ENCODE assay signal across 19 cellular contexts in the genomic region with DNA sequence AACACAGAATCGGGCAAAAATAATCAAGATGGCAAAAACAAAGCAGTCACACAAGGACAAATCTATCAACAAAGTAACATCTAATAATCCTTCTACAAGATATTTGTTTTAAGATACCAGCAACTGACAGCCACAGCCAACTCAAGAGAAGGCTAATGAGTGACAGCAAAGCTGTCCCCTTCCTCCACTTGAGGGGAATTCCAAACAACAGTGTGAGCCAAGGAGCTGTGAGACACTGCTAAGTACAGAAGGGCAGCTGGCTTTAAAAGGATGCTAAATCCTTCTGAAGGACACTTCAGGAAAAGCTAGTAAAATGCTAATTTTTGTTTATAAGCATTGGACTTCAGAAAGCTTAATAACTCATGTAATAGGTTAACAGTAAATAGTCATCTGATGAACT.
"Had no signal": no experiment of that assay in that cellular context is flagged by ENCODE, and none has a peak within 500 bp of the region (broad histone marks: within the 10 kb centered on the region; RNA-seq: fewer than 3 reads in every experiment).

No MANE protein-coding gene starts in this region.

- DNase-seq: activated CD4-positive, alpha-beta memory T cell treated with anti-CD3 and anti-CD28 coated beads, Interleukin-2, amount 10 ng/mL, durations not matched to agents 7 days and 5 days; activated CD4-positive, alpha-beta T cell treated with anti-CD3 and anti-CD28 coated beads, Interleukin-2, amount 10 ng/mL, durations not matched to agents 24 days and 14 days; activated effector memory CD4-positive, alpha-beta T cell treated with anti-CD3 and anti-CD28 coated beads, Interleukin-2, amount 50 U/mL, for 16 hours; activated naive CD4-positive, alpha-beta T cell treated with anti-CD3 and anti-CD28 coated beads, Interleukin-2, amount 50 U/mL, for 16 hours; activated naive CD8-positive, alpha-beta T cell treated with anti-CD3 and anti-CD28 coated beads, Interleukin-2, amount 50 U/mL, for 24 hours; heart left ventricle; immature natural killer cell; left ventricle myocardium inferior; midbrain; nucleus accumbens; right lobe of liver; small intestine; stimulated activated CD4-positive, alpha-beta T cell treated with anti-CD3 and anti-CD28 coated beads, Interleukin-15, amount 100 ng/mL, for 24 hours; stomach had no signal

- H3K27me3 ChIP-seq: right lobe of liver, vagina had no signal

- ATAC-seq: activated CD4-positive, CD25-positive, alpha-beta regulatory T cell treated with anti-CD3 and anti-CD28 coated beads, Interleukin-2, amount 50 U/mL, for 24 hours; activated naive CD8-positive, alpha-beta T cell treated with anti-CD3 and anti-CD28 coated beads, Interleukin-2, amount 50 U/mL, for 24 hours; heart left ventricle; right lobe of liver; stimulated activated memory B cell treated with anti-CD40 and anti-IgM and Interleukin-4, amounts not matched to agents 10 μg/mL and 1 μg/mL and 100 μg/mL, for 72 hours had no signal

- H3K27ac ChIP-seq: heart left ventricle, left ventricle myocardium inferior, parathyroid adenoma, right lobe of liver, stomach, thoracic aorta, vagina had no signal

- H3K4me3 ChIP-seq: heart left ventricle, left ventricle myocardium inferior, right lobe of liver, stomach, thoracic aorta, vagina had no signal
